Comparison of ENCODE assay signal across 21 cellular contexts in the genomic region with DNA sequence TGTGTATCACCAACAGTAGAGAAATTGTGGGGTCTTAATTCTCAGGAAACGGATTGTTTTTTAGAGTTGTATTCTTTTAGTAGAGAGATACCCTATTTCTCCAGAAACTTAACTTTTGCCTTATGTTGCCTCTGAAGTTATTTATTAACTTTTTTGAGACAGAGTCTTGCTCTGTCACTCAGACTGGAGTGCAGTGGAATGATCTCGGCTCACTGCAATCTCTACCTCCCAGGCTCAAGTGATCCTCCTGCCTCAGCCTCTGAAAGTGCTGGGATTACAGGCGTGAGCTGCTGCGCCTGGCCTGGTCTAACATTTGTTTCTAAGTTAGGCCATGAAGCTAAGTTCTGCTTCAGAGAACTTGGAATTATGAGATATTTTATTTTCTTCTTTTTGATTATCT.
DNase-seq lines count a peak whose midpoint lies in the region; ATAC-seq, FAIRE-seq and TF ChIP-seq lines count a peak whose summit lies in the region.
"Had no signal": no experiment of that assay in that cellular context is flagged by ENCODE, and none has a peak within 500 bp of the region (broad histone marks: within the 10 kb centered on the region; RNA-seq: fewer than 3 reads in every experiment).

No MANE protein-coding gene starts in this region.

- no peak overlapping the region for H2AFZ ChIP-seq in IMR-90 (replicated peaks; ENCODE audit: low read length, poor library complexity)
- no peak overlapping the region for H2AFZ ChIP-seq in mesenchymal stem cell (ENCODE audit: low read depth, low read length)
- H2AFZ ChIP-seq: GM23248 had no signal

- H3K27ac ChIP-seq in A549 = peak overlapping the region; percentile 51 to 76
- H3K27ac ChIP-seq in IMR-90 (ENCODE audit: insufficient read depth, low read length) = no peak overlapping the region
- H3K27ac ChIP-seq in mesenchymal stem cell (ENCODE audit: low read length, poor library complexity, severe bottlenecking) = peak overlapping the region; percentile 51
- H3K27ac ChIP-seq: GM23248 had no signal

- peak in 1 of 2 experiments; percentile 20 for DNase-seq in A549 (ENCODE audit: low read depth in 1 of 2, low spot score in 1 of 2)
- DNase-seq in IMR-90 = no peak
- DNase-seq in kidney tubule cell (ENCODE audit: low spot score) = peak; percentile 69
- no peak for DNase-seq in mesenchymal stem cell
- no peak for DNase-seq in activated CD4-positive, alpha-beta T cell treated with anti-CD3 and anti-CD28 coated beads, Interleukin-2, amount 50 U/mL, for 1 hour
- DNase-seq in GM12892 (ENCODE audit: insufficient read length) = no peak
- no peak for DNase-seq in T-helper 9 cell
- DNase-seq: 8988T; BE2C; C1 segment of cervical spinal cord; CD4-positive, CD25-positive, alpha-beta regulatory T cell; CD8-positive, alpha-beta memory T cell; COR-L47; DMS153; DND-41; EL had no signal

- H3K4me2 ChIP-seq in A549 (peak overlapping the region; percentile 42), IMR-90 (ENCODE audit: low read depth, low read length) (no peak overlapping the region), mesenchymal stem cell (ENCODE audit: low read length, poor library complexity, severe bottlenecking) (no peak overlapping the region)

- no peak overlapping the region for H4K5ac ChIP-seq in IMR-90 (ENCODE audit: low read depth, low read length)

- H3K9me3 ChIP-seq in A549 (no peaks in the 10 kb centered on the region), IMR-90 (ENCODE audit: control insufficient read depth, insufficient read depth, low read length) (no peaks in the 10 kb centered on the region), mesenchymal stem cell (ENCODE audit: control insufficient read depth, low read length) (no peaks in the 10 kb centered on the region)
- H3K9me3 ChIP-seq: BE2C, HAP-1 had no signal

- H3K4ac ChIP-seq in IMR-90 (ENCODE audit: low read depth, low read length) (no peak overlapping the region), mesenchymal stem cell (ENCODE audit: low read depth in 1 of 2, low read length in 2 of 2) (no peak overlapping the region)

- POLR2A ChIA-PET in A549 (lab: Yijun Ruan, JAX) (no interaction called here), IMR-90 (lab: Charles Lee; ENCODE audit: unreplicated experiment) (interaction anchor here (0.6 kb wide), 1 partner anchor 324 kb away, joined by 3 read pairs; no protein-coding TSS in a partner anchor)

- dilution Hi-C loops in IMR-90 (cut with HindIII; ENCODE audit: low sequenced_read_pairs, unreplicated experiment) = no loop called here

- in situ Hi-C loops in IMR-90 (cut with MboI; ENCODE audit: low sequenced_read_pairs) = no loop called here

- no peak overlapping the region for H3K56ac ChIP-seq in IMR-90 (ENCODE audit: extremely low read depth, insufficient read depth, low read length)

- H3K9me1 ChIP-seq in IMR-90 (ENCODE audit: insufficient read depth, low read length) = peaks cover 5% of the 10 kb centered on the region

- no peak overlapping the region for H2BK15ac ChIP-seq in IMR-90 (ENCODE audit: low read depth, low read length)
- no peak overlapping the region for H2BK15ac ChIP-seq in mesenchymal stem cell (ENCODE audit: low read depth, poor library complexity, severe bottlenecking)

- H3K4me1 ChIP-seq in A549 (peaks cover 50% of the 10 kb centered on the region), IMR-90 (ENCODE audit: control insufficient read depth, insufficient read depth, low read length) (peaks cover 18% of the 10 kb centered on the region), mesenchymal stem cell (ENCODE audit: control insufficient read depth, insufficient read depth, low read depth, low read length) (peaks cover 6% of the 10 kb centered on the region)
- H3K4me1 ChIP-seq: BE2C had no signal

- WGBS in A549 (ENCODE audit: missing lambda C conversion rate) = 31% methylated on average over 4 of the region's 4 CpGs
- WGBS in IMR-90 (ENCODE audit: extremely low coverage in 2 of 2, insufficient read length in 1 of 2), 2 experiments = no CpG with 5 or more reads among the region's 4 CpGs
- WGBS in mesenchymal stem cell = 85% methylated on average over 1 of the region's 4 CpGs

- intact Hi-C loops in IMR-90 (cut with micrococcal nuclease) = no loop called here

- FAIRE-seq in A549 (lab: Jason Lieb, UNC) (no peak), GM12892 (lab: Jason Lieb, UNC) (no peak)
- FAIRE-seq: GM12878, GM19239, K562 had no signal

- H2BK5ac ChIP-seq in IMR-90 (ENCODE audit: low read depth, low read length, poor library complexity, severe bottlenecking) (no peak overlapping the region), mesenchymal stem cell (ENCODE audit: low read depth, low read length, poor library complexity, severe bottlenecking) (no peak overlapping the region)

- H3K23ac ChIP-seq in IMR-90 (ENCODE audit: low read depth, low read length) (no peak overlapping the region), mesenchymal stem cell (ENCODE audit: low read length in 2 of 2) (no peak overlapping the region)

- TF ChIP-seq CTCF in A549 (IDR thresholded peaks at IDR 0.05) (no peak), IMR-90 (conservative IDR thresholded peaks at IDR 0.05; ENCODE audit: low read depth, low read length) (no peak)

- no peak overlapping the region for H3K18ac ChIP-seq in IMR-90 (ENCODE audit: low read depth, low read length)
- H3K18ac ChIP-seq in mesenchymal stem cell (ENCODE audit: low read depth in 1 of 2, low read length in 2 of 2) = no peak overlapping the region

- no peak overlapping the region for H2BK12ac ChIP-seq in mesenchymal stem cell (ENCODE audit: low read length in 2 of 2)

- no peaks in the 10 kb centered on the region for H3K27me3 ChIP-seq in IMR-90 (ENCODE audit: control insufficient read depth, insufficient read depth, low read length)
- no peaks in the 10 kb centered on the region for H3K27me3 ChIP-seq in mesenchymal stem cell (ENCODE audit: control insufficient read depth in 1 of 2, insufficient read depth in 1 of 2, low read length in 2 of 2)
- H3K27me3 ChIP-seq: BE2C had no signal

- no peaks in the 10 kb centered on the region for H4K20me1 ChIP-seq in IMR-90 (ENCODE audit: insufficient read depth, low read length)

- H3K4me3 ChIP-seq in A549 = no peak overlapping the region
- H3K4me3 ChIP-seq in IMR-90 (ENCODE audit: insufficient read depth, low read depth, low read length) = no peak overlapping the region
- H3K4me3 ChIP-seq in mesenchymal stem cell (ENCODE audit: insufficient read depth in 1 of 2, low read depth in 1 of 2, low read length in 2 of 2) = no peak overlapping the region
- H3K4me3 ChIP-seq: GM12878, GM23248, HAP-1, K562 had no signal

- CTCF ChIA-PET in A549 (lab: Yijun Ruan, JAX) = interaction anchor here (0.8 to 1.5 kb wide), 3 partner anchors 10 to 474 kb away, joined by 3 to 4 read pairs (median 3); no protein-coding TSS in a partner anchor
- CTCF ChIA-PET in IMR-90 (lab: Yijun Ruan, JAX) = no interaction called here

- H3K36me3 ChIP-seq in IMR-90 (ENCODE audit: control insufficient read depth, insufficient read depth, low read length) (no peaks in the 10 kb centered on the region), mesenchymal stem cell (ENCODE audit: control insufficient read depth in 1 of 2, insufficient read depth in 2 of 2, low read depth in 1 of 2, low read length in 2 of 2) (no peaks in the 10 kb centered on the region)
- H3K36me3 ChIP-seq: BE2C, HAP-1 had no signal

- TF ChIP-seq EP300 in A549 (IDR thresholded peaks at IDR 0.05) = no peak

- no peak overlapping the region for H2BK20ac ChIP-seq in IMR-90 (ENCODE audit: low read depth, low read length)

- no TSS peak for BruUV-seq in IMR-90 (replicated peaks; lab: Mats Ljungman, UMichigan)

- TF ChIP-seq RAD21 in A549 (conservative IDR thresholded peaks at IDR 0.05 in 1 of 2, IDR thresholded peaks at IDR 0.05 in 1 of 2) (no peak), IMR-90 (IDR thresholded peaks at IDR 0.05; ENCODE audit: low read length) (no peak)

- no peak overlapping the region for H4K8ac ChIP-seq in IMR-90 (ENCODE audit: low read depth in 2 of 2, low read length in 2 of 2)
- no peak overlapping the region for H4K8ac ChIP-seq in mesenchymal stem cell (ENCODE audit: low read length)

- no peak overlapping the region for H2AK9ac ChIP-seq in IMR-90 (replicated peaks; ENCODE audit: low read depth, low read length, poor library complexity)

- H4K91ac ChIP-seq in IMR-90 (ENCODE audit: insufficient read depth, low read depth, low read length) (0 out of 2 replicates have a peak overlapping the region, but pooled peaks have one; percentile 9), mesenchymal stem cell (ENCODE audit: low read length) (no peak overlapping the region)

- ATAC-seq in A549 = no peak
- no peak for ATAC-seq in IMR-90 (ENCODE audit: low read depth)
- ATAC-seq: GM12878, K562 had no signal

- H3K14ac ChIP-seq in IMR-90 (replicated peaks; ENCODE audit: low read depth, low read length) = no peak overlapping the region
- no peak overlapping the region for H3K14ac ChIP-seq in mesenchymal stem cell (ENCODE audit: low read length in 2 of 2)

- H3K79me1 ChIP-seq in IMR-90 (ENCODE audit: low read depth in 1 of 2, low read length in 2 of 2) = no peaks in the 10 kb centered on the region
- H3K79me1 ChIP-seq in mesenchymal stem cell (replicated peaks; ENCODE audit: low read length, poor library complexity, severe bottlenecking) = no peaks in the 10 kb centered on the region

- no peak overlapping the region for H3K9ac ChIP-seq in IMR-90 (ENCODE audit: low read depth, low read length)
- H3K9ac ChIP-seq in mesenchymal stem cell (ENCODE audit: low read length) = no peak overlapping the region
- H3K9ac ChIP-seq: GM23248 had no signal

- TF ChIP-seq POLR2A in A549 (IDR thresholded peaks at IDR 0.05; ENCODE audit: low read length) = no peak
- TF ChIP-seq POLR2A in IMR-90 (IDR thresholded peaks at IDR 0.05; ENCODE audit: low read depth, low read length) = no peak
- no peak for TF ChIP-seq POLR2A in GM12892 (IDR thresholded peaks at IDR 0.05; ENCODE audit: low read depth, low read length)

- H2AK5ac ChIP-seq in IMR-90 (ENCODE audit: low read depth, low read length) = no peak overlapping the region
- H2AK5ac ChIP-seq in mesenchymal stem cell (ENCODE audit: low read length, severe bottlenecking) = no peak overlapping the region

- no peak overlapping the region for H2BK120ac ChIP-seq in IMR-90 (ENCODE audit: low read depth, low read length)
- no peak overlapping the region for H2BK120ac ChIP-seq in mesenchymal stem cell (ENCODE audit: low read depth, low read length)

TF ChIP-seq in A549, 52 proteins besides CTCF, POLR2A, EP300 and RAD21 (continues in another document):
- no peak for TF ChIP-seq HDAC2 (IDR thresholded peaks at IDR 0.05)
- TF ChIP-seq CBX2 (IDR thresholded peaks at IDR 0.05; ENCODE audit: borderline replicate concordance, low read depth) = no peak

TF ChIP-seq in IMR-90, 13 proteins besides CTCF, POLR2A, EP300 and RAD21 (continues in another document):
- TF ChIP-seq MAZ (IDR thresholded peaks at IDR 0.05; ENCODE audit: borderline replicate concordance, low read depth, low read length) = no peak
- no peak for TF ChIP-seq NFE2L2 (IDR thresholded peaks at IDR 0.05; ENCODE audit: low read depth, low read length)
- TF ChIP-seq BHLHE40 (IDR thresholded peaks at IDR 0.05; ENCODE audit: low read depth, low read length) = no peak
- TF ChIP-seq CHD1 (IDR thresholded peaks at IDR 0.05; ENCODE audit: low read depth, low read length) = no peak
